Comparison of ENCODE assay signal across 8 cellular contexts in the genomic region with DNA sequence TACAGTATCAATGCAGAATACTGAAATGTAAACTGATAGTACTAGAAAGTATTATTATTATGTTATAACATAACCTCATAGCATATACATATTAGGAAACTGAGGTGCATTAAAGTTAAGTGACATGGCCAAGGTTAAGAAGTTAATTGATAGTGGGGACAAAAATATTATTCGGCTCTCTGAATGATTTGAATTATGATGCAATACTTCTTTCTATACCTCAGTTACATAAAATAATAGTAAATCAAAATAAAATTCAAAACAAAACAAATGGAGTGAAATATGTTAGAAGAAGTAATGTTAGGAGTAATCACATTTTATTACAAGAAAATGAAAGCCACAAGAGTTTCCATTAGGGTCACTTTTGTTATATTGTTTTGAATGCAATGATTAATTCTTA.
"Had no signal": no experiment of that assay in that cellular context is flagged by ENCODE, and none has a peak within 500 bp of the region (broad histone marks: within the 10 kb centered on the region; RNA-seq: fewer than 3 reads in every experiment).

No MANE protein-coding gene starts in this region.

- H3K9ac ChIP-seq: GM23248, KMS-11 had no signal

- H2AFZ ChIP-seq: GM23248 had no signal

- H3K4me3 Mint-ChIP-seq: H9 had no signal

- H3K27ac Mint-ChIP-seq: H9 had no signal

- H3K4me1 Mint-ChIP-seq: H9 had no signal

- H3K4me2 ChIP-seq: KMS-11 had no signal

- H3K9me3 Mint-ChIP-seq: H9 had no signal

- DNase-seq: GM23248, GOT3, H9, HCEC 1CT, KBM-7 had no signal

- FAIRE-seq: H54, HTR-8/SVneo had no signal

- H3K27ac ChIP-seq: GM23248, KMS-11 had no signal

- H3K4me3 ChIP-seq: GM23248 had no signal
